16 cellular contexts compared by ENCODE assay signal in genomic region chr22:41177040-41177625, GRCh38. TPM values are rescaled to one million over a fixed set of nuclear protein-coding genes. Genes with fewer than 3 reads are reported as not detected.
DNase-seq lines count a peak whose midpoint lies in the region; ATAC-seq, FAIRE-seq and TF ChIP-seq lines count a peak whose summit lies in the region.
"Had no signal": no experiment of that assay in that cellular context is flagged by ENCODE, and none has a peak within 500 bp of the region (broad histone marks: within the 10 kb centered on the region; RNA-seq: fewer than 3 reads in every experiment).

No MANE protein-coding gene starts in this region.

- H3K4me3 Mint-ChIP-seq in MCF 10A (ENCODE audit: unreplicated experiment), result no peak overlapping the region

- H3K9me3 Mint-ChIP-seq in MCF 10A (ENCODE audit: unreplicated experiment), result no peaks in the 10 kb centered on the region

- H3K9me3 ChIP-seq in breast epithelium (no peaks in the 10 kb centered on the region), K562 (replicated peaks; ENCODE audit: control insufficient read depth, insufficient read depth, low read depth, low read length) (no peaks in the 10 kb centered on the region), prostate gland (no peaks in the 10 kb centered on the region)
- H3K9me3 ChIP-seq: BLaER1 treated with 17β-estradiol and CSF1 and Interleukin-3, amounts not matched to agents 10 nM and 100 nM; Peyer's patch had no signal

- POLR2A ChIA-PET in MCF 10A (lab: Yijun Ruan, JAX), result no interaction called here
- POLR2A ChIA-PET in K562 (lab: Yijun Ruan, JAX), result no interaction called here

- no peak for TF ChIP-seq EP300 in K562 (IDR thresholded peaks at IDR 0.05; ENCODE audit: low read length)

- H3K79me2 ChIP-seq in K562 (ENCODE audit: control insufficient read depth, insufficient read depth, low read length), result no peaks in the 10 kb centered on the region; the same call in 2 of the 3 replicates

- DNase-seq in MCF 10A (ENCODE audit: unreplicated experiment) (no peak), breast epithelium (ENCODE audit: low spot score in 2 of 2) (no peak), K562 (ENCODE audit: extremely low read depth in 1 of 4, low spot score in 3 of 4) (no peak), myocyte (ENCODE audit: low read depth) (peak; percentile 13), substantia nigra (lab: John Stamatoyannopoulos, UW) (peak in 5 of 49 donors; percentile 7 to 74 (median 17)), OCI-M1 (lab: John Stamatoyannopoulos, UW) (no peak), prostate gland (ENCODE audit: low spot score) (no peak)
- no peak for DNase-seq in activated T-cell treated with anti-CD3 and anti-CD28 coated beads, Interleukin-2, amount 50 U/mL, for 1 hour
- DNase-seq: Karpas-422, NCI-H1417 treated with DMSO at 0.1 percent for 48 hours, NCI-H2029 treated with DMSO at 0.1 percent for 48 hours, NCI-H510A, NCI-H82, Peyer's patch had no signal

- TF ChIP-seq CTCF in MCF 10A (IDR thresholded peaks at IDR 0.05; ENCODE audit: unreplicated experiment) (no peak), breast epithelium (IDR thresholded peaks at IDR 0.05) (no peak), K562 (IDR thresholded peaks at IDR 0.05 in 2 of 3, conservative IDR thresholded peaks at IDR 0.05 in 1 of 3; ENCODE audit: insufficient read depth in 2 of 3, low read depth in 1 of 3, low read length in 3 of 3) (no peak), prostate gland (IDR thresholded peaks at IDR 0.05) (no peak)

- no peaks in the 10 kb centered on the region for H3K27me3 Mint-ChIP-seq in MCF 10A (ENCODE audit: insufficient read depth, unreplicated experiment)

- H2AFZ ChIP-seq in K562 (ENCODE audit: low read depth, low read length), result no peak overlapping the region

- WGBS in K562 (ENCODE audit: insufficient coverage, low coverage, missing lambda C conversion rate), result 92% methylated on average over 12 of the region's 15 CpGs
- 89% methylated on average over 15 of the region's 15 CpGs for WGBS in prostate gland

- H3K27ac ChIP-seq in breast epithelium (no peak overlapping the region), K562 (ENCODE audit: extremely low read depth, low read depth, low read length) (no peak overlapping the region), substantia nigra (ENCODE audit: low read depth, low read length, poor library complexity, severe bottlenecking) (peak overlapping the region; percentile 36), prostate gland (no peak overlapping the region)
- H3K27ac ChIP-seq: BLaER1 treated with 17β-estradiol and CSF1 and Interleukin-3, amounts not matched to agents 10 nM and 100 nM; Peyer's patch had no signal

- in situ Hi-C loops in K562 (cut with MboI), result no loop called here

- intact Hi-C loops in MCF 10A (cut with micrococcal nuclease), result no loop called here
- intact Hi-C loops in breast epithelium (cut with DNase I; ENCODE audit: low total_unique reads), result no loop called here
- intact Hi-C loops in K562 (cut with micrococcal nuclease), result no loop called here
- intact Hi-C loops in prostate gland (cut with DNase I), result no loop called here

- TF ChIP-seq POLR2A in breast epithelium (IDR thresholded peaks at IDR 0.05) (no peak), K562 (conservative IDR thresholded peaks at IDR 0.05) (no peak), prostate gland (IDR thresholded peaks at IDR 0.05) (no peak)

- H3K4me2 ChIP-seq in K562 (ENCODE audit: insufficient read depth, low read length), result no peak overlapping the region

- no peak for FAIRE-seq in K562 (lab: Jason Lieb, UNC)
- FAIRE-seq: H54 had no signal

- peaks cover 8% of the 10 kb centered on the region for H3K4me1 Mint-ChIP-seq in MCF 10A (ENCODE audit: insufficient read depth, unreplicated experiment)

- no peak overlapping the region for H3K27ac Mint-ChIP-seq in MCF 10A (ENCODE audit: low read depth, unreplicated experiment)

- no peak for TF ChIP-seq RAD21 in K562 (CRISPR knock-in tag; conservative IDR thresholded peaks at IDR 0.05 in 1 of 2, IDR thresholded peaks at IDR 0.05 in 1 of 2)

- H3K9me1 ChIP-seq in K562 (ENCODE audit: control insufficient read depth, insufficient read depth, low read length), result no peaks in the 10 kb centered on the region

- H3K27me3 ChIP-seq in breast epithelium (no peaks in the 10 kb centered on the region), K562 (ENCODE audit: control insufficient read depth in 2 of 2, insufficient read depth in 2 of 2, low read length in 2 of 2) (no peaks in the 10 kb centered on the region), prostate gland (replicated peaks; ENCODE audit: insufficient read depth) (no peaks in the 10 kb centered on the region)
- H3K27me3 ChIP-seq: BLaER1 treated with 17β-estradiol and CSF1 and Interleukin-3, amounts not matched to agents 10 nM and 100 nM; Peyer's patch had no signal

- H3K4me1 ChIP-seq in breast epithelium, result no peaks in the 10 kb centered on the region
- H3K4me1 ChIP-seq in K562 (replicated peaks in 1 of 2; ENCODE audit: control insufficient read depth in 2 of 2, insufficient read depth in 2 of 2, low read length in 2 of 2), result no peaks in the 10 kb centered on the region; a peak in 1 of 5 replicates
- H3K4me1 ChIP-seq in prostate gland (replicated peaks), result no peaks in the 10 kb centered on the region
- H3K4me1 ChIP-seq: Peyer's patch had no signal

- peaks cover 5% of the 10 kb centered on the region; the same call in 1 of the 2 replicates for H4K20me1 ChIP-seq in K562 (replicated peaks; ENCODE audit: control insufficient read depth, insufficient read depth, low read length)

- no peak overlapping the region for H3K4me3 ChIP-seq in breast epithelium
- H3K4me3 ChIP-seq in K562, result no peak overlapping the region
- no peak overlapping the region for H3K4me3 ChIP-seq in prostate gland
- H3K4me3 ChIP-seq: BLaER1 treated with 17β-estradiol and CSF1 and Interleukin-3, amounts not matched to agents 10 nM and 100 nM; Peyer's patch had no signal

- CTCF ChIA-PET in MCF 10A (lab: Yijun Ruan, JAX) (no interaction called here), K562 (lab: Yijun Ruan, JAX; ENCODE audit: low intra/inter-chr PET ratio) (no interaction called here)

- BruUV-seq in MCF 10A (replicated peaks; lab: Mats Ljungman, UMichigan) (TSS peak; percentile 8), K562 (replicated peaks; lab: Mats Ljungman, UMichigan) (no TSS peak)

- H3K36me3 ChIP-seq in breast epithelium, result peaks cover 6% of the 10 kb centered on the region
- H3K36me3 ChIP-seq in K562 (ENCODE audit: control insufficient read depth, insufficient read depth, low read length), result peaks cover 72% of the 10 kb centered on the region
- H3K36me3 ChIP-seq in prostate gland, result peaks cover 26 to 37% of the 10 kb centered on the region in 2 donors

- H3K36me3 Mint-ChIP-seq in MCF 10A (ENCODE audit: insufficient read depth, unreplicated experiment), result peaks cover 93% of the 10 kb centered on the region

- no peak for ATAC-seq in K562

- H3K9ac ChIP-seq in K562 (ENCODE audit: insufficient read depth in 1 of 2, low read depth in 2 of 2, low read length in 2 of 2), result no peak overlapping the region
- H3K9ac ChIP-seq: BLaER1 treated with 17β-estradiol and CSF1 and Interleukin-3, amounts not matched to agents 10 nM and 100 nM had no signal

TF ChIP-seq in K562, 482 proteins besides CTCF, POLR2A, EP300 and RAD21:
- peak; percentile 48; the same call in 1 of the 2 replicates for TF ChIP-seq POLR2G (IDR thresholded peaks at IDR 0.05; ENCODE audit: low read depth, low read length)
- peak; percentile 30 for TF ChIP-seq RBM22 (IDR thresholded peaks at IDR 0.05; ENCODE audit: low read depth, low read length, poor library complexity, severe bottlenecking)
- no peak for TF ChIP-seq ZNF239 (CRISPR knock-in tag; IDR thresholded peaks at IDR 0.05)

RNA-seq across cellular contexts. Expression of gene L3MBTL2, which starts 28.0 kb away (rescaled TPM):
- total RNA-seq in MCF 10A (2022), result 28.7 and 30.0 TPM in 2 replicates
- total RNA-seq in breast epithelium, result 10 to 100 TPM; 13.1 to 22.5 (median 17.0) TPM
- total RNA-seq in K562 (2011; cell fraction: chromatin; rRNA removed; ENCODE audit: low replicate concordance), result 30.3 and 60.3 TPM in 2 replicates
- total RNA-seq in K562 (2011; cell fraction: nucleolus; rRNA removed), result 35.0 and 35.3 TPM in 2 replicates
- 28.8 and 30.5 TPM in 2 replicates for total RNA-seq in K562 (2011; cell fraction: nucleoplasm; rRNA removed)
- 16.7 and 23.0 TPM in 2 replicates for total RNA-seq in K562 (2014; rRNA removed)
- 12.9 and 14.7 TPM in 2 replicates for total RNA-seq in K562 (2014; rRNA removed; fragmentation: Illumina TruSeq; extraction: Trizol)
- total RNA-seq in K562 (2015; rRNA removed; fragmentation: Illumina TruSeq; extraction: Trizol), result 18.6 and 19.1 TPM in 2 replicates
- total RNA-seq in K562 (2021), result 21.6 and 23.1 TPM in 2 replicates
- polyA plus RNA-seq in K562 (2011; rRNA removed), result 15.7 and 17.2 TPM in 2 replicates
- polyA plus RNA-seq in K562 (2011; cell fraction: cytosol; rRNA removed), result 15.2 and 20.4 TPM in 2 replicates
- 25.9 and 35.9 TPM in 2 replicates for polyA plus RNA-seq in K562 (2011; cell fraction: nucleus; rRNA removed)
- 16.3 and 16.5 TPM in 2 replicates for polyA plus RNA-seq in K562 (2012)
- 20.6 and 23.0 TPM in 2 replicates for polyA plus RNA-seq in K562 (2014; fragmentation: Illumina TruSeq; extraction: Trizol)
- 10 to 100 TPM; 10.3 to 21.0 TPM for polyA plus RNA-seq in K562 (2014; fragmentation: Nextera tagmentation; extraction: Ambion mirVana)
- polyA plus RNA-seq in K562 (2014; rRNA removed), result 18.8 and 20.5 TPM in 2 replicates
- polyA minus RNA-seq in K562 (2011; rRNA and poly(A)+ RNA removed), result 19.2 and 24.6 TPM in 2 replicates
- polyA minus RNA-seq in K562 (2011; cell fraction: cytosol; rRNA and poly(A)+ RNA removed), result 10.3 and 12.2 TPM in 2 replicates
- 11.6 and 16.6 TPM in 2 replicates for polyA minus RNA-seq in K562 (2011; cell fraction: nucleus; rRNA and poly(A)+ RNA removed)
- total RNA-seq in myocyte, result 14.5 and 17.7 TPM in 2 replicates
- 15.1 TPM for polyA plus RNA-seq in myocyte (2012)
- 10 to 100 TPM; 25.4 to 37.7 TPM for total RNA-seq in prostate gland
